12 cellular contexts compared by ENCODE assay signal in the genomic region with DNA sequence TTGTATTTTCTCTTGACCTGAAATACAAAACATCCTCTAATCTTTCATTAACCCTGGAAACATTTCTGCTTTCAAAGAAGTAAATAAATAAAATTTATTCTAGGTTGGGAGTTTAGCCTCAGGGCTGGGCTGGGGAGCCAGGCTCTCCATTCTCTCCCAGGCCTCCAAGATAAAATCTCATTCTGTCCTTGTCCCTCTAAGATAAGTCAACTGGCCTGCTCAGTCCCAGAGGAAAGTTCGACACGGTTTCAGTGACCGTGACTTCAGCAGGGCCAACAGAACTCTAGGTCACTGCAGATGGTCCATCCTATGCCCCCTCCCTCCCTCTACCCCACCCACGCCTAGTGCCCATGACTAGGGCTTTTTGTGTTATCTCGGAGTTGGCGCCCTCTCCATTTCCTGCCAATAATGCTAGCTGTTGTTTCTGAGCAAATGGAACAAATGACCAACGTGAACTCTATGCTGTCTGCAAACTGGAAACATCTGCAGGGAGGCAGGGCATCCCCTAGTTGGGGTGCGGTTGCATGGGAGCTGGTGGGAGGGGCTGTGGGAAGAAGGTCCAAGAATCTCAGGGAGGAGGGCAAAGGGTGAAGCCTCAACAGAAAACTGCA. TPM values are rescaled to one million over a fixed set of nuclear protein-coding genes. Genes with fewer than 3 reads are reported as not detected.
A peak's percentile ranks its signal among the peaks of the same experiment; 100 is the strongest.
DNase-seq lines count a peak whose midpoint lies in the region; ATAC-seq and TF ChIP-seq lines count a peak whose summit lies in the region.
"Had no signal": no experiment of that assay in that cellular context is flagged by ENCODE, and none has a peak within 500 bp of the region (broad histone marks: within the 10 kb centered on the region; RNA-seq: fewer than 3 reads in every experiment).

No MANE protein-coding gene starts in this region.

- POLR2A ChIA-PET in activated CD8-positive, alpha-beta T cell treated with anti-CD3 and anti-CD28 coated beads for 36 hours (lab: Charles Lee), result interaction anchor here (1.0 kb wide), 1 partner anchor 78 kb away, joined by 3 read pairs; no protein-coding TSS in a partner anchor
- POLR2A ChIA-PET in activated CD8-positive, alpha-beta T cell treated with anti-CD3 and anti-CD28 coated beads, Interleukin-2, amount 10 ng/mL, durations not matched to agents 7 days and 5 days (lab: Charles Lee), result interaction anchor here (0.5 kb wide), 1 partner anchor 163 kb away, joined by 3 read pairs; no protein-coding TSS in a partner anchor

- intact Hi-C loops in activated CD8-positive, alpha-beta T cell treated with anti-CD3 and anti-CD28 coated beads for 36 hours (cut with micrococcal nuclease), result no loop called here

- peak; percentile 7 for ATAC-seq in activated CD8-positive, alpha-beta T cell treated with anti-CD3 and anti-CD28 coated beads for 36 hours
- no peak for ATAC-seq in activated CD8-positive, alpha-beta T cell treated with anti-CD3 and anti-CD28 coated beads, Interleukin-2, amount 10 ng/mL, durations not matched to agents 7 days and 5 days
- no peak for ATAC-seq in HG03521 (IDR thresholded peaks at IDR 0.05; ENCODE audit: unreplicated experiment)
- ATAC-seq: natural killer cell had no signal

- H3K27ac Mint-ChIP-seq in activated CD8-positive, alpha-beta T cell treated with anti-CD3 and anti-CD28 coated beads for 36 hours, result peak overlapping the region; percentile 44
- H3K27ac Mint-ChIP-seq in activated CD8-positive, alpha-beta T cell treated with anti-CD3 and anti-CD28 coated beads, Interleukin-2, amount 10 ng/mL, durations not matched to agents 7 days and 5 days, result no peak overlapping the region
- H3K27ac Mint-ChIP-seq in stimulated activated naive CD8-positive, alpha-beta T cell treated with anti-CD3 and anti-CD28 coated beads, Interleukin-15, Interleukin-2, amounts not matched to agents 100 ng/mL and 50 ng/mL, for 24 hours, result peak overlapping the region; percentile 73

- H3K4me1 Mint-ChIP-seq in activated CD8-positive, alpha-beta T cell treated with anti-CD3 and anti-CD28 coated beads for 36 hours (ENCODE audit: low read depth), result peaks cover 62% of the 10 kb centered on the region
- peaks cover 44% of the 10 kb centered on the region for H3K4me1 Mint-ChIP-seq in activated CD8-positive, alpha-beta T cell treated with anti-CD3 and anti-CD28 coated beads, Interleukin-2, amount 10 ng/mL, durations not matched to agents 7 days and 5 days (ENCODE audit: low read depth)
- H3K4me1 Mint-ChIP-seq in stimulated activated naive CD8-positive, alpha-beta T cell treated with anti-CD3 and anti-CD28 coated beads, Interleukin-15, Interleukin-2, amounts not matched to agents 100 ng/mL and 50 ng/mL, for 24 hours (ENCODE audit: low read depth), result peaks cover 52% of the 10 kb centered on the region

- no peaks in the 10 kb centered on the region for H3K36me3 Mint-ChIP-seq in activated CD8-positive, alpha-beta T cell treated with anti-CD3 and anti-CD28 coated beads for 36 hours (ENCODE audit: low read depth)
- H3K36me3 Mint-ChIP-seq in activated CD8-positive, alpha-beta T cell treated with anti-CD3 and anti-CD28 coated beads, Interleukin-2, amount 10 ng/mL, durations not matched to agents 7 days and 5 days (ENCODE audit: low read depth), result no peaks in the 10 kb centered on the region
- no peaks in the 10 kb centered on the region for H3K36me3 Mint-ChIP-seq in stimulated activated naive CD8-positive, alpha-beta T cell treated with anti-CD3 and anti-CD28 coated beads, Interleukin-15, Interleukin-2, amounts not matched to agents 100 ng/mL and 50 ng/mL, for 24 hours (ENCODE audit: low read depth)
- H3K36me3 Mint-ChIP-seq: natural killer cell had no signal

- CTCF ChIA-PET in activated CD8-positive, alpha-beta T cell treated with anti-CD3 and anti-CD28 coated beads for 36 hours (lab: Charles Lee), result interaction anchor here (0.9 kb wide), 1 partner anchor 152 kb away, joined by 3 read pairs; no protein-coding TSS in a partner anchor
- CTCF ChIA-PET in activated CD8-positive, alpha-beta T cell treated with anti-CD3 and anti-CD28 coated beads, Interleukin-2, amount 10 ng/mL, durations not matched to agents 7 days and 5 days (lab: Charles Lee), result interaction anchor here (1.0 to 1.4 kb wide), 2 partner anchors 35 to 86 kb away, joined by 3 to 4 read pairs; no protein-coding TSS in a partner anchor

- no peaks in the 10 kb centered on the region for H3K27me3 Mint-ChIP-seq in activated CD8-positive, alpha-beta T cell treated with anti-CD3 and anti-CD28 coated beads for 36 hours
- no peaks in the 10 kb centered on the region for H3K27me3 Mint-ChIP-seq in activated CD8-positive, alpha-beta T cell treated with anti-CD3 and anti-CD28 coated beads, Interleukin-2, amount 10 ng/mL, durations not matched to agents 7 days and 5 days (ENCODE audit: low read depth)
- no peaks in the 10 kb centered on the region for H3K27me3 Mint-ChIP-seq in stimulated activated naive CD8-positive, alpha-beta T cell treated with anti-CD3 and anti-CD28 coated beads, Interleukin-15, Interleukin-2, amounts not matched to agents 100 ng/mL and 50 ng/mL, for 24 hours

- H3K4me3 Mint-ChIP-seq in activated CD8-positive, alpha-beta T cell treated with anti-CD3 and anti-CD28 coated beads for 36 hours, result no peak overlapping the region
- H3K4me3 Mint-ChIP-seq in activated CD8-positive, alpha-beta T cell treated with anti-CD3 and anti-CD28 coated beads, Interleukin-2, amount 10 ng/mL, durations not matched to agents 7 days and 5 days, result no peak overlapping the region
- H3K4me3 Mint-ChIP-seq in stimulated activated naive CD8-positive, alpha-beta T cell treated with anti-CD3 and anti-CD28 coated beads, Interleukin-15, Interleukin-2, amounts not matched to agents 100 ng/mL and 50 ng/mL, for 24 hours, result peak overlapping the region; percentile 35

- no peak for TF ChIP-seq CTCF in activated CD8-positive, alpha-beta T cell treated with anti-CD3 and anti-CD28 coated beads for 36 hours (IDR thresholded peaks at IDR 0.05)

- DNase-seq in activated CD8-positive, alpha-beta T cell treated with anti-CD3 and anti-CD28 coated beads for 36 hours, result peak; percentile 67
- no peak for DNase-seq in activated CD8-positive, alpha-beta T cell treated with anti-CD3 and anti-CD28 coated beads, Interleukin-2, amount 10 ng/mL, durations not matched to agents 7 days and 5 days
- DNase-seq in amygdala (lab: John Stamatoyannopoulos, UW) (peak in 41 of 56 donors; percentile 29 to 89 (median 61)), hippocampal formation (lab: John Stamatoyannopoulos, UW) (peak; percentile 80 to 81), DMS114 treated with DMSO at 0.1 percent for 48 hours (lab: John Stamatoyannopoulos, UW; ENCODE audit: unreplicated experiment) (no peak)
- DNase-seq in activated CD8-positive, alpha-beta memory T cell treated with anti-CD3 and anti-CD28 coated beads for 24 hours, result no peak
- DNase-seq: activated CD4-positive, alpha-beta T cell treated with anti-CD3 and anti-CD28 coated beads, Interleukin-2, amount 50 U/mL, for 48 hours; DMS 273 treated with DMSO at 0.1 percent for 48 hours; natural killer cell had no signal

- H3K9me3 Mint-ChIP-seq in activated CD8-positive, alpha-beta T cell treated with anti-CD3 and anti-CD28 coated beads for 36 hours, result no peaks in the 10 kb centered on the region
- H3K9me3 Mint-ChIP-seq in activated CD8-positive, alpha-beta T cell treated with anti-CD3 and anti-CD28 coated beads, Interleukin-2, amount 10 ng/mL, durations not matched to agents 7 days and 5 days (ENCODE audit: insufficient read depth), result no peaks in the 10 kb centered on the region
- H3K9me3 Mint-ChIP-seq in stimulated activated naive CD8-positive, alpha-beta T cell treated with anti-CD3 and anti-CD28 coated beads, Interleukin-15, Interleukin-2, amounts not matched to agents 100 ng/mL and 50 ng/mL, for 24 hours, result no peaks in the 10 kb centered on the region
- H3K9me3 Mint-ChIP-seq: natural killer cell had no signal

RNA-seq across cellular contexts. Expression of gene ADORA3, which starts 10.1 kb away (rescaled TPM):
- total RNA-seq in activated CD8-positive, alpha-beta T cell treated with anti-CD3 and anti-CD28 coated beads for 36 hours, result not detected
- total RNA-seq in activated CD8-positive, alpha-beta T cell treated with anti-CD3 and anti-CD28 coated beads, Interleukin-2, amount 10 ng/mL, durations not matched to agents 7 days and 5 days, result under 1 TPM in 1 of 2 experiments, not detected in 1; 0.18 TPM
- total RNA-seq: fibroblast of lung had no signal

RNA-seq across cellular contexts. Expression of gene TMIGD3, which starts 10.1 kb away (rescaled TPM):
- total RNA-seq in activated CD8-positive, alpha-beta T cell treated with anti-CD3 and anti-CD28 coated beads for 36 hours, result not detected
- total RNA-seq in activated CD8-positive, alpha-beta T cell treated with anti-CD3 and anti-CD28 coated beads, Interleukin-2, amount 10 ng/mL, durations not matched to agents 7 days and 5 days, result not detected
- total RNA-seq: fibroblast of lung had no signal

RNA-seq across cellular contexts. Expression of gene C1orf162, which starts 39.7 kb away (rescaled TPM):
- 1 to 10 TPM; 4.5 to 4.7 TPM for total RNA-seq in activated CD8-positive, alpha-beta T cell treated with anti-CD3 and anti-CD28 coated beads for 36 hours
- total RNA-seq in activated CD8-positive, alpha-beta T cell treated with anti-CD3 and anti-CD28 coated beads, Interleukin-2, amount 10 ng/mL, durations not matched to agents 7 days and 5 days, result 10 to 100 TPM; 40.1 to 42.1 TPM

Comparison
In these comparisons a context has a peak if more than half of its experiments do, and no peak if none do; other contexts are left out.
1. DNase-seq: peak in activated CD8-positive, alpha-beta T cell treated with anti-CD3 and anti-CD28 coated beads for 36 hours (single experiment), amygdala (41 of 56) and hippocampal formation (2 of 2); none in activated CD8-positive, alpha-beta T cell treated with anti-CD3 and anti-CD28 coated beads, Interleukin-2, amount 10 ng/mL, durations not matched to agents 7 days and 5 days (single experiment), activated CD8-positive, alpha-beta memory T cell treated with anti-CD3 and anti-CD28 coated beads for 24 hours (single experiment) and DMS114 treated with DMSO at 0.1 percent for 48 hours (single experiment).
2. RNA of gene C1orf162, which starts 39.7 kb away (total RNA-seq): 40.1 to 42.1 TPM in activated CD8-positive, alpha-beta T cell treated with anti-CD3 and anti-CD28 coated beads, Interleukin-2, amount 10 ng/mL, durations not matched to agents 7 days and 5 days; 4.5 to 4.7 TPM in activated CD8-positive, alpha-beta T cell treated with anti-CD3 and anti-CD28 coated beads for 36 hours; every median in the first group is over 4 times any median in the second.